In the genomic region with DNA sequence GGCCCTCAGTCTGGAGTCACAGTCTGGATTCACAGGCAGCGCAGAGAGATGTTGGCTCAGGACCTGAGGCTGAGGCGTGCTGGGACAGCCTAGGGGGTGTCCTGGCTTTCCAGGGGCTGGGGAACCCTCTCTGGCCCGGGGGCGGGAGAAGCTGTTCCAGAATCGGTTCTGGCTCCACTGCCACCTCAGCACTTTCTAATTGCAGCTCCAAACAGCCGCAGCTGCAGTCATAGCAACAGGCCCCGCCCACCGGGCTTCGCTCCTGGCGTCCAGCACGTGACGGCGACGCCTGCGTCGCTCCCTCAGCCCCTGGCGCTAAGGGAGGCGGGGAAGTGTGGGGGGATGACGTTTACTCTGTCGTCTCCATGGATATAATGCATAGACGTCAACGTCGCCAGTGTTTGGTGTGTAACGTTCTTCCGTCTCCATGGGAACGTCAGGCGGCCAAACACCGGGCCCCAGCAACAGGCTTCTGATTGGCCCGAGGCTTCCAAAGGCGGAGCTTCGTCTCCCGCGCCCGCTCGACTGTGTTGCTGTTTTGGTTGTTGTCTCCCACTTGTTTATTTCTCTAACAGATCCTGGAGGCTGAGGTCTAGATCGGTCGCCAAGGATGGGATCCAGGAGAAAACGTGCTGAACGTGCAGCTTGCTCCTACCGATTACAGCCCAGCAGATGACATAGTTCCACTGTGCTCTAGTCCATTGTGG, we compare ENCODE assay signal across 8 cellular contexts. TPM values are rescaled to one million over a fixed set of nuclear protein-coding genes. Genes with fewer than 3 reads are reported as not detected.
A peak's percentile ranks its signal among the peaks of the same experiment; 100 is the strongest.
DNase-seq lines count a peak whose midpoint lies in the region; ATAC-seq, FAIRE-seq and TF ChIP-seq lines count a peak whose summit lies in the region.

No MANE protein-coding gene starts in this region.

- peak; percentile 82 to 86 for ATAC-seq in naive thymus-derived CD8-positive, alpha-beta T cell
- ATAC-seq in stimulated activated naive B cell treated with anti-CD40 and anti-IgM and Interleukin-4, amounts not matched to agents 10 μg/mL and 1 μg/mL and 100 μg/mL, for 72 hours (replicated peaks): peak; percentile 97 to 99

- H3K4me3 Mint-ChIP-seq in naive thymus-derived CD8-positive, alpha-beta T cell: peak overlapping the region; percentile 77 to 92 (median 87)
- peak overlapping the region; percentile 88 to 95 for H3K4me3 Mint-ChIP-seq in stimulated activated naive B cell treated with anti-CD40 and anti-IgM and Interleukin-4, amounts not matched to agents 10 μg/mL and 1 μg/mL and 100 μg/mL, for 72 hours

- POLR2A ChIA-PET in RWPE1 (lab: Yijun Ruan, JAX; ENCODE audit: low non-redundant PET): interaction anchor here (0.5 kb wide), 1 partner anchor 25 kb away, joined by 7 read pairs; no protein-coding TSS in a partner anchor
- POLR2A ChIA-PET in naive thymus-derived CD8-positive, alpha-beta T cell (lab: Charles Lee): interaction anchor here (0.6 to 1.9 kb wide), 12 partner anchors 10 to 132 kb away, joined by 3 to 28 read pairs (median 6); a partner anchor contains a TSS

- H3K79me2 ChIP-seq in DOHH2 (ENCODE audit: control insufficient read depth, low read length): no peaks in the 10 kb centered on the region

- no peaks in the 10 kb centered on the region for H3F3A ChIP-seq in DOHH2 (ENCODE audit: control insufficient read depth, insufficient read depth)

- peaks cover 0 to 3% (median 0%) of the 10 kb centered on the region in 9 donors for H3K9me3 Mint-ChIP-seq in naive thymus-derived CD8-positive, alpha-beta T cell
- no peaks in the 10 kb centered on the region for H3K9me3 Mint-ChIP-seq in stimulated activated naive B cell treated with anti-CD40 and anti-IgM and Interleukin-4, amounts not matched to agents 10 μg/mL and 1 μg/mL and 100 μg/mL, for 72 hours

- H3K27me3 Mint-ChIP-seq in naive thymus-derived CD8-positive, alpha-beta T cell: peaks cover 0 to 1% (median 0%) of the 10 kb centered on the region in 5 donors
- H3K27me3 Mint-ChIP-seq in stimulated activated naive B cell treated with anti-CD40 and anti-IgM and Interleukin-4, amounts not matched to agents 10 μg/mL and 1 μg/mL and 100 μg/mL, for 72 hours: peaks cover 0 to 6% of the 10 kb centered on the region in 2 donors

- peak overlapping the region; percentile 96 for H3K4me2 ChIP-seq in DOHH2 (ENCODE audit: low read length)

- H3K36me3 ChIP-seq in DOHH2 (ENCODE audit: control insufficient read depth, low read length): no peaks in the 10 kb centered on the region

- H3K27ac ChIP-seq in DOHH2 (ENCODE audit: low read depth, low read length): peak overlapping the region; percentile 33; the same call in 1 of the 2 replicates
- H3K27ac ChIP-seq in RWPE1: peak overlapping the region; percentile 99

- H3K4me1 ChIP-seq in DOHH2 (ENCODE audit: control insufficient read depth, low read length): peaks cover 39% of the 10 kb centered on the region

- TF ChIP-seq POLR2A in H54 (IDR thresholded peaks at IDR 0.05; ENCODE audit: low read depth, low read length): no peak

- 0 out of 2 replicates have a peak, but pooled peaks cover 2% of the 10 kb centered on the region for H3K27me3 ChIP-seq in DOHH2 (ENCODE audit: control insufficient read depth, low read length)

- DNase-seq in H54 (ENCODE audit: insufficient read length, low spot score) (peak; percentile 75), LoVo (ENCODE audit: low spot score) (peak; percentile 97), RWPE1 (ENCODE audit: low spot score) (peak; percentile 98), fibroblast of peridontal ligament (ENCODE audit: extremely low read depth) (peak; percentile 100)
- peak; percentile 98 for DNase-seq in activated effector memory CD4-positive, alpha-beta T cell treated with Interleukin-2 at 50 U/mL for 16 hours
- DNase-seq in naive thymus-derived CD8-positive, alpha-beta T cell: peak; percentile 98 to 100 (median 99)
- DNase-seq in stimulated activated naive B cell treated with anti-CD40 and anti-IgM and Interleukin-4, amounts not matched to agents 10 μg/mL and 1 μg/mL and 100 μg/mL, for 72 hours: peak; percentile 98

- H3K27ac Mint-ChIP-seq in naive thymus-derived CD8-positive, alpha-beta T cell: peak overlapping the region; percentile 99 to 100 (median 100)
- peak overlapping the region; percentile 99 for H3K27ac Mint-ChIP-seq in stimulated activated naive B cell treated with anti-CD40 and anti-IgM and Interleukin-4, amounts not matched to agents 10 μg/mL and 1 μg/mL and 100 μg/mL, for 72 hours

- CTCF ChIA-PET in RWPE1 (lab: Yijun Ruan, JAX): interaction anchor here (1.6 kb wide), 1 partner anchor 37 kb away, joined by 10 read pairs; no protein-coding TSS in a partner anchor

- no peaks in the 10 kb centered on the region for H3K36me3 Mint-ChIP-seq in naive thymus-derived CD8-positive, alpha-beta T cell
- no peaks in the 10 kb centered on the region for H3K36me3 Mint-ChIP-seq in stimulated activated naive B cell treated with anti-CD40 and anti-IgM and Interleukin-4, amounts not matched to agents 10 μg/mL and 1 μg/mL and 100 μg/mL, for 72 hours

- peak overlapping the region; percentile 82 for H3K4me3 ChIP-seq in DOHH2 (ENCODE audit: low read length)

- no peak for TF ChIP-seq CTCF in DOHH2 (IDR thresholded peaks at IDR 0.05; ENCODE audit: low read depth, low read length, poor library complexity, severe bottlenecking)
- no peak for TF ChIP-seq CTCF in RWPE1 (conservative IDR thresholded peaks at IDR 0.05; ENCODE audit: low read depth)

- FAIRE-seq in H54 (lab: Jason Lieb, UNC): peak; percentile 95

- no peaks in the 10 kb centered on the region for H4K20me1 ChIP-seq in DOHH2 (ENCODE audit: control insufficient read depth, insufficient read depth, low read depth, low read length)

- H3K9me2 ChIP-seq in DOHH2 (replicated peaks; ENCODE audit: control insufficient read depth, low read length): no peaks in the 10 kb centered on the region

- no peaks in the 10 kb centered on the region for H3K9me3 ChIP-seq in DOHH2 (ENCODE audit: control insufficient read depth, insufficient read depth, low read length)

- H3K4me1 Mint-ChIP-seq in naive thymus-derived CD8-positive, alpha-beta T cell: peaks cover 6 to 41% (median 35%) of the 10 kb centered on the region in 4 donors
- peaks cover 9 to 21% of the 10 kb centered on the region in 2 donors for H3K4me1 Mint-ChIP-seq in stimulated activated naive B cell treated with anti-CD40 and anti-IgM and Interleukin-4, amounts not matched to agents 10 μg/mL and 1 μg/mL and 100 μg/mL, for 72 hours

RNA-seq across cellular contexts. Expression of a gene that starts 19.7 kb away (rescaled TPM):
- 1 to 10 TPM; 9.4 to 9.6 TPM for total RNA-seq in naive thymus-derived CD8-positive, alpha-beta T cell
- 100 to 1,000 TPM in 2 of 3 donors, 10 to 100 TPM in 1; 80.3 to 510 (median 252) TPM for polyA plus RNA-seq in naive thymus-derived CD8-positive, alpha-beta T cell

Comparison
In these comparisons a context has a peak if more than half of its experiments do, and no peak if none do; other contexts are left out.
1. Peak in every context shown above with its lines: DNase-seq, ATAC-seq, H3K4me3 ChIP-seq and H3K27ac ChIP-seq.